1 cellular context compared by ENCODE assay signal in the genomic region with DNA sequence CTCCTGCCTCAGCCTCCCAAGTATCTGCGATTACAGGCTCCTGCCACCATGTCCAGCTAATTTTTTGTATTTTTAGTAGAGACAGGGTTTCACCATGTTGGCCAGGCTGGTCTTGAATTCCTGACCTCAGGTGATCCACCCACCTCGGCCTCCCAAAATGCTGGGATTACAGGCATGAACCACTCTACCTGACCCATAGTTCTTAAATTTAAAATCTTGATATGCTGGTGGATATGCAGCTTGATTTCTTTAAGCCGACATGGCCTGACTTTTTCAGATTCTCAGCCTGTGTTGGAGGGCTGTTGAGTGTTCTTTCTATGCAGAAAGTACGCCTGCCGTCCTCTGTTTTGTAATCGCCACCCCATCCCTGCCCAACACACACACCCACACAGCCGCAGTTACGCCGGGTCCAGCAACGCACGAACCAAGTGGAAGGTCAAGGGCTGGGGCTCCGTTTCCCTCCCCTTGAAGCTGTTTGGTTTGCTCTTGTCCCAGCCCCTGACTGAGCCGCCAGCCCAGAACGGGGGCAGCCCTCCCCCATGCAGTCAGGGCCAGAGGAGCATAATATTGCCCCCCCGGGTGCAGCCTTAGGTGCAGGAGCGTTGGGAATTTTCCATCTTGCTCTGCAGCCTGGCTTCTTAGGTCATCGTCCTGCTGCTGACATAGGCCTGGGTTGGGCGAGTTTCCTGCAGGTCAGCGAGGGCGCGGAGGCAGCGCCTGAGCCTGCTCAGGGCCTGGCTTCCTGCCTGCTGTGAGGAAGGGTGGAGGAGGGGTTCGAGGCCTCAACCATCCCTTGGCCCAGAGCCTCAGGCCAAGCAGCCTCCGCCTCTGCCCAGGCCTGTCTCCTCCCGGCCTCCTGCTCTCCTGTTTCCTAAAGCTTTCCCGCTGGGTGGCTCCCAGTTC.
TF ChIP-seq lines count a peak whose summit lies in the region.

No MANE protein-coding gene starts in this region.

TF ChIP-seq in HepG2, 621 proteins besides CTCF, POLR2A, EP300 and RAD21 (continued from another document and continues in another):
- TF ChIP-seq HMG20B (CRISPR knock-in tag; conservative IDR thresholded peaks at IDR 0.05), result peak; percentile 98
- TF ChIP-seq, protein P1, sequence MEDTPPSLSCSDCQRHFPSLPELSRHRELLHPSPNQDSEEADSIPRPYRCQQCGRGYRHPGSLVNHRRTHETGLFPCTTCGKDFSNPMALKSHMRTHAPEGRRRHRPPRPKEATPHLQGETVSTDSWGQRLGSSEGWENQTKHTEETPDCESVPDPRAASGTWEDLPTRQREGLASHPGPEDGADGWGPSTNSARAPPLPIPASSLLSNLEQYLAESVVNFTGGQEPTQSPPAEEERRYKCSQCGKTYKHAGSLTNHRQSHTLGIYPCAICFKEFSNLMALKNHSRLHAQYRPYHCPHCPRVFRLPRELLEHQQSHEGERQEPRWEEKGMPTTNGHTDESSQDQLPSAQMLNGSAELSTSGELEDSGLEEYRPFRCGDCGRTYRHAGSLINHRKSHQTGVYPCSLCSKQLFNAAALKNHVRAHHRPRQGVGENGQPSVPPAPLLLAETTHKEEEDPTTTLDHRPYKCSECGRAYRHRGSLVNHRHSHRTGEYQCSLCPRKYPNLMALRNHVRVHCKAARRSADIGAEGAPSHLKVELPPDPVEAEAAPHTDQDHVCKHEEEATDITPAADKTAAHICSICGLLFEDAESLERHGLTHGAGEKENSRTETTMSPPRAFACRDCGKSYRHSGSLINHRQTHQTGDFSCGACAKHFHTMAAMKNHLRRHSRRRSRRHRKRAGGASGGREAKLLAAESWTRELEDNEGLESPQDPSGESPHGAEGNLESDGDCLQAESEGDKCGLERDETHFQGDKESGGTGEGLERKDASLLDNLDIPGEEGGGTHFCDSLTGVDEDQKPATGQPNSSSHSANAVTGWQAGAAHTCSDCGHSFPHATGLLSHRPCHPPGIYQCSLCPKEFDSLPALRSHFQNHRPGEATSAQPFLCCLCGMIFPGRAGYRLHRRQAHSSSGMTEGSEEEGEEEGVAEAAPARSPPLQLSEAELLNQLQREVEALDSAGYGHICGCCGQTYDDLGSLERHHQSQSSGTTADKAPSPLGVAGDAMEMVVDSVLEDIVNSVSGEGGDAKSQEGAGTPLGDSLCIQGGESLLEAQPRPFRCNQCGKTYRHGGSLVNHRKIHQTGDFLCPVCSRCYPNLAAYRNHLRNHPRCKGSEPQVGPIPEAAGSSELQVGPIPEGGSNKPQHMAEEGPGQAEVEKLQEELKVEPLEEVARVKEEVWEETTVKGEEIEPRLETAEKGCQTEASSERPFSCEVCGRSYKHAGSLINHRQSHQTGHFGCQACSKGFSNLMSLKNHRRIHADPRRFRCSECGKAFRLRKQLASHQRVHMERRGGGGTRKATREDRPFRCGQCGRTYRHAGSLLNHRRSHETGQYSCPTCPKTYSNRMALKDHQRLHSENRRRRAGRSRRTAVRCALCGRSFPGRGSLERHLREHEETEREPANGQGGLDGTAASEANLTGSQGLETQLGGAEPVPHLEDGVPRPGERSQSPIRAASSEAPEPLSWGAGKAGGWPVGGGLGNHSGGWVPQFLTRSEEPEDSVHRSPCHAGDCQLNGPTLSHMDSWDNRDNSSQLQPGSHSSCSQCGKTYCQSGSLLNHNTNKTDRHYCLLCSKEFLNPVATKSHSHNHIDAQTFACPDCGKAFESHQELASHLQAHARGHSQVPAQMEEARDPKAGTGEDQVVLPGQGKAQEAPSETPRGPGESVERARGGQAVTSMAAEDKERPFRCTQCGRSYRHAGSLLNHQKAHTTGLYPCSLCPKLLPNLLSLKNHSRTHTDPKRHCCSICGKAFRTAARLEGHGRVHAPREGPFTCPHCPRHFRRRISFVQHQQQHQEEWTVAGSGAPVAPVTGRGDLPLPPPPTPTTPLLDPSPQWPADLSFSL (CRISPR knock-in tag; IDR thresholded peaks at IDR 0.05), result no peak
- no peak for TF ChIP-seq ZNF878 (CRISPR knock-in tag; IDR thresholded peaks at IDR 0.05)
- no peak for TF ChIP-seq REL (CRISPR knock-in tag; conservative IDR thresholded peaks at IDR 0.05)
- peak; percentile 71 for TF ChIP-seq ZNF33B (CRISPR knock-in tag; IDR thresholded peaks at IDR 0.05)
- peak; percentile 99 for TF ChIP-seq ZNF792 (CRISPR knock-in tag; IDR thresholded peaks at IDR 0.05)
- TF ChIP-seq UBTF (CRISPR knock-in tag; IDR thresholded peaks at IDR 0.05), result peak; percentile 98
- peak; percentile 66 for TF ChIP-seq POLR2AphosphoS5 (IDR thresholded peaks at IDR 0.05; ENCODE audit: low read depth, low read length)
- no peak for TF ChIP-seq ZNF670 (CRISPR knock-in tag; IDR thresholded peaks at IDR 0.05; ENCODE audit: borderline replicate concordance)
- TF ChIP-seq ARID2 (CRISPR knock-in tag; IDR thresholded peaks at IDR 0.05; ENCODE audit: borderline replicate concordance), result no peak; the same call in 1 of the 2 replicates
- peak; percentile 96; the same call in 1 of the 2 replicates for TF ChIP-seq RFXAP (CRISPR knock-in tag; IDR thresholded peaks at IDR 0.05; ENCODE audit: borderline replicate concordance)
- peak; percentile 94 for TF ChIP-seq EEA1 (CRISPR knock-in tag; IDR thresholded peaks at IDR 0.05; ENCODE audit: borderline replicate concordance)
- no peak for TF ChIP-seq ZFP36L2 (CRISPR knock-in tag; IDR thresholded peaks at IDR 0.05)
- peak; percentile 95 for TF ChIP-seq CREM (IDR thresholded peaks at IDR 0.05)
- no peak; the same call in 1 of the 2 replicates for TF ChIP-seq CREM (CRISPR knock-in tag; IDR thresholded peaks at IDR 0.05)
- no peak for TF ChIP-seq ZSCAN12 (CRISPR knock-in tag; IDR thresholded peaks at IDR 0.05)
- peak; percentile 89 for TF ChIP-seq ZNF136 (CRISPR knock-in tag; IDR thresholded peaks at IDR 0.05; ENCODE audit: low read depth)
- peak; percentile 12; the same call in 1 of the 2 replicates for TF ChIP-seq ATAD3A (CRISPR knock-in tag; IDR thresholded peaks at IDR 0.05)
- peak; percentile 93; the same call in 1 of the 2 replicates for TF ChIP-seq SNAPC5 (CRISPR knock-in tag; IDR thresholded peaks at IDR 0.05; ENCODE audit: borderline replicate concordance)
- no peak for TF ChIP-seq XBP1 (CRISPR knock-in tag; IDR thresholded peaks at IDR 0.05)
- peak; percentile 97 for TF ChIP-seq ZNF713 (CRISPR knock-in tag; IDR thresholded peaks at IDR 0.05)
- TF ChIP-seq MXD4 (CRISPR knock-in tag; IDR thresholded peaks at IDR 0.05), result peak; percentile 92
- no peak for TF ChIP-seq HES4 (CRISPR knock-in tag; IDR thresholded peaks at IDR 0.05; ENCODE audit: borderline replicate concordance)
- peak; percentile 100 for TF ChIP-seq ZNF350 (CRISPR knock-in tag; IDR thresholded peaks at IDR 0.05; ENCODE audit: borderline replicate concordance, low read depth)
- TF ChIP-seq ETV6 (CRISPR knock-in tag; conservative IDR thresholded peaks at IDR 0.05), result peak; percentile 96
- TF ChIP-seq CBFB (CRISPR knock-in tag; IDR thresholded peaks at IDR 0.05), result peak; percentile 98
- TF ChIP-seq ZNF562 (CRISPR knock-in tag; IDR thresholded peaks at IDR 0.05; ENCODE audit: borderline replicate concordance), result no peak
- TF ChIP-seq ZNF773 (CRISPR knock-in tag; IDR thresholded peaks at IDR 0.05; ENCODE audit: borderline replicate concordance), result peak; percentile 11; the same call in 1 of the 2 replicates
- TF ChIP-seq ZNF17 (CRISPR knock-in tag; IDR thresholded peaks at IDR 0.05), result no peak
- peak; percentile 88 for TF ChIP-seq WIZ (CRISPR knock-in tag; IDR thresholded peaks at IDR 0.05)
- no peak for TF ChIP-seq PRPF4 (IDR thresholded peaks at IDR 0.05; ENCODE audit: low read depth, low read length, poor library complexity, severe bottlenecking)
- peak; percentile 99 for TF ChIP-seq ESRRA (CRISPR knock-in tag; IDR thresholded peaks at IDR 0.05; ENCODE audit: low read depth)
- TF ChIP-seq NFYB (CRISPR knock-in tag; IDR thresholded peaks at IDR 0.05), result peak; percentile 45; the same call in 1 of the 2 replicates
- peak; percentile 75; the same call in 1 of the 2 replicates for TF ChIP-seq MATR3 (CRISPR knock-in tag; IDR thresholded peaks at IDR 0.05)
- TF ChIP-seq ZNF615 (CRISPR knock-in tag; IDR thresholded peaks at IDR 0.05; ENCODE audit: borderline replicate concordance), result no peak
- TF ChIP-seq ZNF337 (CRISPR knock-in tag; IDR thresholded peaks at IDR 0.05; ENCODE audit: borderline replicate concordance, low read depth), result peak; percentile 91
- TF ChIP-seq, protein P2, sequence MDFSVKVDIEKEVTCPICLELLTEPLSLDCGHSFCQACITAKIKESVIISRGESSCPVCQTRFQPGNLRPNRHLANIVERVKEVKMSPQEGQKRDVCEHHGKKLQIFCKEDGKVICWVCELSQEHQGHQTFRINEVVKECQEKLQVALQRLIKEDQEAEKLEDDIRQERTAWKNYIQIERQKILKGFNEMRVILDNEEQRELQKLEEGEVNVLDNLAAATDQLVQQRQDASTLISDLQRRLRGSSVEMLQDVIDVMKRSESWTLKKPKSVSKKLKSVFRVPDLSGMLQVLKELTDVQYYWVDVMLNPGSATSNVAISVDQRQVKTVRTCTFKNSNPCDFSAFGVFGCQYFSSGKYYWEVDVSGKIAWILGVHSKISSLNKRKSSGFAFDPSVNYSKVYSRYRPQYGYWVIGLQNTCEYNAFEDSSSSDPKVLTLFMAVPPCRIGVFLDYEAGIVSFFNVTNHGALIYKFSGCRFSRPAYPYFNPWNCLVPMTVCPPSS (IDR thresholded peaks at IDR 0.05), result no peak
- TF ChIP-seq MTF1 (CRISPR knock-in tag; IDR thresholded peaks at IDR 0.05), result peak; percentile 84
- 0 out of 2 replicates have a peak, but pooled peaks have one; percentile 31 for TF ChIP-seq ZNF251 (CRISPR knock-in tag; IDR thresholded peaks at IDR 0.05)
- peak; percentile 97 for TF ChIP-seq SPEN (CRISPR knock-in tag; IDR thresholded peaks at IDR 0.05; ENCODE audit: low read depth)
- peak; percentile 99 for TF ChIP-seq HOXA3 (CRISPR knock-in tag; IDR thresholded peaks at IDR 0.05)
- TF ChIP-seq TAF15 (IDR thresholded peaks at IDR 0.05; ENCODE audit: low read depth, low read length, poor library complexity, severe bottlenecking), result peak; percentile 100
- TF ChIP-seq XRCC5 (optimal IDR thresholded peaks at IDR 0.05; ENCODE audit: low read length), result peak; percentile 99
- peak; percentile 100 for TF ChIP-seq TBL1XR1 (IDR thresholded peaks at IDR 0.05; ENCODE audit: borderline replicate concordance, low read length, partially characterized antibody)
- TF ChIP-seq, protein P3, sequence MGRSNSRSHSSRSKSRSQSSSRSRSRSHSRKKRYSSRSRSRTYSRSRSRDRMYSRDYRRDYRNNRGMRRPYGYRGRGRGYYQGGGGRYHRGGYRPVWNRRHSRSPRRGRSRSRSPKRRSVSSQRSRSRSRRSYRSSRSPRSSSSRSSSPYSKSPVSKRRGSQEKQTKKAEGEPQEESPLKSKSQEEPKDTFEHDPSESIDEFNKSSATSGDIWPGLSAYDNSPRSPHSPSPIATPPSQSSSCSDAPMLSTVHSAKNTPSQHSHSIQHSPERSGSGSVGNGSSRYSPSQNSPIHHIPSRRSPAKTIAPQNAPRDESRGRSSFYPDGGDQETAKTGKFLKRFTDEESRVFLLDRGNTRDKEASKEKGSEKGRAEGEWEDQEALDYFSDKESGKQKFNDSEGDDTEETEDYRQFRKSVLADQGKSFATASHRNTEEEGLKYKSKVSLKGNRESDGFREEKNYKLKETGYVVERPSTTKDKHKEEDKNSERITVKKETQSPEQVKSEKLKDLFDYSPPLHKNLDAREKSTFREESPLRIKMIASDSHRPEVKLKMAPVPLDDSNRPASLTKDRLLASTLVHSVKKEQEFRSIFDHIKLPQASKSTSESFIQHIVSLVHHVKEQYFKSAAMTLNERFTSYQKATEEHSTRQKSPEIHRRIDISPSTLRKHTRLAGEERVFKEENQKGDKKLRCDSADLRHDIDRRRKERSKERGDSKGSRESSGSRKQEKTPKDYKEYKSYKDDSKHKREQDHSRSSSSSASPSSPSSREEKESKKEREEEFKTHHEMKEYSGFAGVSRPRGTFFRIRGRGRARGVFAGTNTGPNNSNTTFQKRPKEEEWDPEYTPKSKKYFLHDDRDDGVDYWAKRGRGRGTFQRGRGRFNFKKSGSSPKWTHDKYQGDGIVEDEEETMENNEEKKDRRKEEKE (IDR thresholded peaks at IDR 0.05), result no peak
- TF ChIP-seq PCBP1 (IDR thresholded peaks at IDR 0.05; ENCODE audit: borderline replicate concordance, low read depth, low read length), result no peak; the same call in none of the 2 replicates
- TF ChIP-seq ZNF83 (CRISPR knock-in tag; IDR thresholded peaks at IDR 0.05; ENCODE audit: borderline replicate concordance), result peak; percentile 17; the same call in 1 of the 2 replicates
- peak; percentile 94 for TF ChIP-seq ZNF335 (CRISPR knock-in tag; IDR thresholded peaks at IDR 0.05)
- peak; percentile 95 for TF ChIP-seq KAT8 (CRISPR knock-in tag; IDR thresholded peaks at IDR 0.05)
- TF ChIP-seq ZNF343 (CRISPR knock-in tag; IDR thresholded peaks at IDR 0.05), result peak; percentile 95
- no peak for TF ChIP-seq ZNF280B (CRISPR knock-in tag; IDR thresholded peaks at IDR 0.05; ENCODE audit: borderline replicate concordance)
- TF ChIP-seq, protein P4, sequence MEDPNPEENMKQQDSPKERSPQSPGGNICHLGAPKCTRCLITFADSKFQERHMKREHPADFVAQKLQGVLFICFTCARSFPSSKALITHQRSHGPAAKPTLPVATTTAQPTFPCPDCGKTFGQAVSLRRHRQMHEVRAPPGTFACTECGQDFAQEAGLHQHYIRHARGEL (CRISPR knock-in tag; IDR thresholded peaks at IDR 0.05), result no peak; the same call in 1 of the 2 replicates
- peak; percentile 31; the same call in 1 of the 2 replicates for TF ChIP-seq RBAK (CRISPR knock-in tag; IDR thresholded peaks at IDR 0.05)
- TF ChIP-seq CCDC6 (CRISPR knock-in tag; IDR thresholded peaks at IDR 0.05), result no peak
